Comparison of ENCODE assay signal across 30 cellular contexts in genomic region chr4:55051532-55051931, GRCh38.
"Had no signal": no experiment of that assay in that cellular context is flagged by ENCODE, and none has a peak within 500 bp of the region (broad histone marks: within the 10 kb centered on the region; RNA-seq: fewer than 3 reads in every experiment).

No MANE protein-coding gene starts in this region.

- H3K27me3 ChIP-seq: breast epithelium, dorsolateral prefrontal cortex, left lung, pancreas, stomach, suprapubic skin, tibial artery, upper lobe of right lung had no signal

- DNase-seq: activated CD4-positive, alpha-beta memory T cell treated with anti-CD3 and anti-CD28 coated beads for 36 hours; activated CD4-positive, alpha-beta T cell treated with anti-CD3 and anti-CD28 coated beads for 48 hours; activated CD8-positive, alpha-beta memory T cell treated with anti-CD3 and anti-CD28 coated beads, Interleukin-2, amount 50 U/mL, for 48 hours; activated gamma-delta T cell treated with Interleukin-2 at 50 U/mL for 16 hours; activated naive CD8-positive, alpha-beta T cell treated with anti-CD3 and anti-CD28 coated beads, Interleukin-2, amount 50 U/mL, for 24 hours; activated T-cell treated with anti-CD3 and anti-CD28 coated beads, Interleukin-2, amount 50 U/mL, for 24 hours; dorsolateral prefrontal cortex; effector memory CD4-positive, alpha-beta T cell; head of caudate nucleus; left lung; naive thymus-derived CD8-positive, alpha-beta T cell; nucleus accumbens; pancreas; retina; stimulated activated CD4-positive, alpha-beta T cell treated with anti-CD3 and anti-CD28 coated beads, Interleukin-15, amount 100 ng/mL, for 24 hours; stimulated activated CD4-positive, alpha-beta T cell treated with anti-CD3 and anti-CD28 coated beads, Interleukin-2, amount 100 ng/mL, for 24 hours; stimulated activated naive B cell treated with anti-CD40 and anti-IgM and Interleukin-4, amounts not matched to agents 10 μg/mL and 1 μg/mL and 100 μg/mL, for 72 hours; stomach; T-cell; tibial artery; upper lobe of right lung; WERI-Rb-1 had no signal

- H3K4me1 ChIP-seq: breast epithelium, left lung, pancreas, prostate gland, stomach, suprapubic skin, tibial artery, upper lobe of right lung had no signal

- H3K27ac ChIP-seq: breast epithelium, dorsolateral prefrontal cortex, left lung, pancreas, prostate gland, stomach, suprapubic skin, tibial artery, upper lobe of right lung, WERI-Rb-1 had no signal

- H3K36me3 ChIP-seq: breast epithelium, left lung, pancreas, prostate gland, stomach, suprapubic skin, tibial artery, upper lobe of right lung, WERI-Rb-1 had no signal

- ATAC-seq: activated CD4-positive, CD25-positive, alpha-beta regulatory T cell treated with anti-CD3 and anti-CD28 coated beads, Interleukin-2, amount 50 U/mL, for 24 hours; activated naive CD8-positive, alpha-beta T cell treated with anti-CD3 and anti-CD28 coated beads, Interleukin-2, amount 50 U/mL, for 24 hours; left lung; naive thymus-derived CD8-positive, alpha-beta T cell; pancreas; stimulated activated naive B cell treated with anti-CD40 and anti-IgM and Interleukin-4, amounts not matched to agents 10 μg/mL and 1 μg/mL and 100 μg/mL, for 72 hours; T-cell; upper lobe of right lung had no signal

- H3K9me3 Mint-ChIP-seq: activated T-cell treated with anti-CD3 and anti-CD28 coated beads, Interleukin-2, amount 50 U/mL, for 24 hours had no signal

- H3K9me3 ChIP-seq: pancreas, prostate gland had no signal

- H3K4me3 ChIP-seq: breast epithelium, dorsolateral prefrontal cortex, left lung, pancreas, prostate gland, stomach, suprapubic skin, tibial artery, upper lobe of right lung had no signal

- H3K36me3 Mint-ChIP-seq: activated CD4-positive, alpha-beta memory T cell treated with anti-CD3 and anti-CD28 coated beads for 36 hours; activated naive CD4-positive, alpha-beta T cell treated with anti-CD3 and anti-CD28 coated beads, Interleukin-2, amount 50 U/mL, for 24 hours; memory B cell; naive thymus-derived CD8-positive, alpha-beta T cell; stimulated activated naive B cell treated with anti-CD40 and anti-IgM and Interleukin-4, amounts not matched to agents 10 μg/mL and 1 μg/mL and 100 μg/mL, for 72 hours; T-cell had no signal

- H3K4me3 Mint-ChIP-seq: activated CD4-positive, alpha-beta memory T cell treated with anti-CD3 and anti-CD28 coated beads for 36 hours; activated naive CD4-positive, alpha-beta T cell treated with anti-CD3 and anti-CD28 coated beads, Interleukin-2, amount 50 U/mL, for 24 hours; activated naive CD8-positive, alpha-beta T cell treated with anti-CD3 and anti-CD28 coated beads, Interleukin-2, amount 50 U/mL, for 24 hours; activated T-cell treated with anti-CD3 and anti-CD28 coated beads, Interleukin-2, amount 50 U/mL, for 24 hours; central memory CD8-positive, alpha-beta T cell; memory B cell; naive thymus-derived CD8-positive, alpha-beta T cell; neural crest cell; stimulated activated naive B cell treated with anti-CD40 and anti-IgM and Interleukin-4, amounts not matched to agents 10 μg/mL and 1 μg/mL and 100 μg/mL, for 72 hours; T-cell had no signal

- H3K27me3 Mint-ChIP-seq: activated CD4-positive, alpha-beta memory T cell treated with anti-CD3 and anti-CD28 coated beads for 36 hours; activated naive CD4-positive, alpha-beta T cell treated with anti-CD3 and anti-CD28 coated beads, Interleukin-2, amount 50 U/mL, for 24 hours; activated naive CD8-positive, alpha-beta T cell treated with anti-CD3 and anti-CD28 coated beads, Interleukin-2, amount 50 U/mL, for 24 hours; central memory CD8-positive, alpha-beta T cell; memory B cell; stimulated activated naive B cell treated with anti-CD40 and anti-IgM and Interleukin-4, amounts not matched to agents 10 μg/mL and 1 μg/mL and 100 μg/mL, for 72 hours had no signal

- H3K4me1 Mint-ChIP-seq: activated naive CD4-positive, alpha-beta T cell treated with anti-CD3 and anti-CD28 coated beads, Interleukin-2, amount 50 U/mL, for 24 hours; activated naive CD8-positive, alpha-beta T cell treated with anti-CD3 and anti-CD28 coated beads, Interleukin-2, amount 50 U/mL, for 24 hours; central memory CD8-positive, alpha-beta T cell; memory B cell; naive thymus-derived CD8-positive, alpha-beta T cell; neural crest cell; stimulated activated naive B cell treated with anti-CD40 and anti-IgM and Interleukin-4, amounts not matched to agents 10 μg/mL and 1 μg/mL and 100 μg/mL, for 72 hours; T-cell had no signal

- H3K27ac Mint-ChIP-seq: activated CD4-positive, alpha-beta memory T cell treated with anti-CD3 and anti-CD28 coated beads for 36 hours; activated naive CD4-positive, alpha-beta T cell treated with anti-CD3 and anti-CD28 coated beads, Interleukin-2, amount 50 U/mL, for 24 hours; activated naive CD8-positive, alpha-beta T cell treated with anti-CD3 and anti-CD28 coated beads, Interleukin-2, amount 50 U/mL, for 24 hours; activated T-cell treated with anti-CD3 and anti-CD28 coated beads, Interleukin-2, amount 50 U/mL, for 24 hours; memory B cell; naive thymus-derived CD8-positive, alpha-beta T cell; stimulated activated naive B cell treated with anti-CD40 and anti-IgM and Interleukin-4, amounts not matched to agents 10 μg/mL and 1 μg/mL and 100 μg/mL, for 72 hours; T-cell had no signal
